ENCODE assay signal across 25 cellular contexts in genomic region chr3:32880225-32880624, GRCh38.
"Had no signal": no experiment of that assay in that cellular context is flagged by ENCODE, and none has a peak within 500 bp of the region (broad histone marks: within the 10 kb centered on the region; RNA-seq: fewer than 3 reads in every experiment).

No MANE protein-coding gene starts in this region.

- H3K27ac Mint-ChIP-seq: memory B cell; natural killer cell treated with Interleukin-12 subunit alpha and Interleukin-12 subunit beta and Interleukin-15 and Interleukin-18, amount 100 ng/mL, for 72 hours; progenitor cell of endocrine pancreas; stimulated activated memory B cell treated with anti-CD40 and anti-IgM and Interleukin-4, amounts not matched to agents 10 μg/mL and 1 μg/mL and 100 μg/mL, for 72 hours; stimulated activated naive CD8-positive, alpha-beta T cell treated with anti-CD3 and anti-CD28 coated beads, Interleukin-15, Interleukin-2, amounts not matched to agents 100 ng/mL and 50 ng/mL, for 24 hours had no signal

- ATAC-seq: left cardiac atrium; lower lobe of right lung; natural killer cell treated with Interleukin-12 subunit alpha and Interleukin-12 subunit beta and Interleukin-15 and Interleukin-18, amount 100 ng/mL, for 72 hours; pancreas; sciatic nerve; stimulated activated memory B cell treated with anti-CD40 and anti-IgM and Interleukin-4, amounts not matched to agents 10 μg/mL and 1 μg/mL and 100 μg/mL, for 72 hours; upper lobe of right lung had no signal

- H3K4me3 ChIP-seq: colonic mucosa, hepatocyte, left ventricle myocardium inferior, lower lobe of right lung, pancreas, spleen, tibial artery, upper lobe of right lung, vagina had no signal

- H3K4me1 ChIP-seq: colonic mucosa, left ventricle myocardium inferior, lower lobe of right lung, pancreas, tibial artery, upper lobe of right lung had no signal

- DNase-seq: colonic mucosa; dermis blood vessel endothelial cell; foreskin melanocyte; head of caudate nucleus; kidney; left cardiac atrium; left ventricle myocardium inferior; lower lobe of right lung; midbrain; occipital lobe; pancreas; spleen; stimulated activated CD4-positive, alpha-beta T cell treated with anti-CD3 and anti-CD28 coated beads, Interleukin-15, amount 100 ng/mL, for 24 hours; stimulated activated CD4-positive, alpha-beta T cell treated with anti-CD3 and anti-CD28 coated beads, Interleukin-1b, Interleukin-23, amount 100 ng/mL, for 48 hours; stimulated activated CD4-positive, alpha-beta T cell treated with anti-CD3 and anti-CD28 coated beads, Interleukin-4, amount 100 ng/mL, for 24 hours; tibial artery; upper lobe of right lung had no signal

- H3K27ac ChIP-seq: colonic mucosa, hepatocyte, left ventricle myocardium inferior, lower lobe of right lung, pancreas, spleen, tibial artery, upper lobe of right lung, vagina had no signal

- H3K9me3 Mint-ChIP-seq: memory B cell; natural killer cell treated with Interleukin-12 subunit alpha and Interleukin-12 subunit beta and Interleukin-15 and Interleukin-18, amount 100 ng/mL, for 72 hours; stimulated activated memory B cell treated with anti-CD40 and anti-IgM and Interleukin-4, amounts not matched to agents 10 μg/mL and 1 μg/mL and 100 μg/mL, for 72 hours; stimulated activated naive CD8-positive, alpha-beta T cell treated with anti-CD3 and anti-CD28 coated beads, Interleukin-15, Interleukin-2, amounts not matched to agents 100 ng/mL and 50 ng/mL, for 24 hours had no signal

- H3K27me3 ChIP-seq: colonic mucosa, hepatocyte, pancreas, spleen, tibial artery, upper lobe of right lung, vagina had no signal

- H3K36me3 Mint-ChIP-seq: memory B cell; natural killer cell treated with Interleukin-12 subunit alpha and Interleukin-12 subunit beta and Interleukin-15 and Interleukin-18, amount 100 ng/mL, for 72 hours; stimulated activated memory B cell treated with anti-CD40 and anti-IgM and Interleukin-4, amounts not matched to agents 10 μg/mL and 1 μg/mL and 100 μg/mL, for 72 hours had no signal

- H3K9me3 ChIP-seq: colonic mucosa, left ventricle myocardium inferior, lower lobe of right lung, pancreas, spleen, tibial artery, upper lobe of right lung, vagina had no signal

- H3K4me2 ChIP-seq: hepatocyte had no signal

- H3K27me3 Mint-ChIP-seq: progenitor cell of endocrine pancreas had no signal

- H3K36me3 ChIP-seq: colonic mucosa, left ventricle myocardium inferior, lower lobe of right lung, pancreas, spleen, tibial artery, upper lobe of right lung, vagina had no signal

- H3K4me3 Mint-ChIP-seq: memory B cell; natural killer cell treated with Interleukin-12 subunit alpha and Interleukin-12 subunit beta and Interleukin-15 and Interleukin-18, amount 100 ng/mL, for 72 hours; stimulated activated memory B cell treated with anti-CD40 and anti-IgM and Interleukin-4, amounts not matched to agents 10 μg/mL and 1 μg/mL and 100 μg/mL, for 72 hours; stimulated activated naive CD8-positive, alpha-beta T cell treated with anti-CD3 and anti-CD28 coated beads, Interleukin-15, Interleukin-2, amounts not matched to agents 100 ng/mL and 50 ng/mL, for 24 hours had no signal

- H2AFZ ChIP-seq: hepatocyte had no signal
